8 cellular contexts compared by ENCODE assay signal in genomic region chr2:25672500-25673169, GRCh38. TPM values are rescaled to one million over a fixed set of nuclear protein-coding genes. Genes with fewer than 3 reads are reported as not detected.
DNase-seq lines count a peak whose midpoint lies in the region; ATAC-seq and TF ChIP-seq lines count a peak whose summit lies in the region.

No MANE protein-coding gene starts in this region.

- peak overlapping the region; percentile 81 to 86 for H3K27ac ChIP-seq in left lung

- peaks cover 10 to 27% of the 10 kb centered on the region in 2 donors for H3K4me1 ChIP-seq in left lung

- no peaks in the 10 kb centered on the region for H3K27me3 ChIP-seq in left lung

- TF ChIP-seq CTCF in left lung (IDR thresholded peaks at IDR 0.05), result no peak

- no peaks in the 10 kb centered on the region for H3K36me3 ChIP-seq in left lung

- ATAC-seq in HG02642 (IDR thresholded peaks at IDR 0.05; ENCODE audit: poor library complexity, unreplicated experiment) (peak; percentile 63), left lung (peak; percentile 74)

- DNase-seq in DMS 273 (lab: John Stamatoyannopoulos, UW; ENCODE audit: unreplicated experiment), result peak; percentile 81
- DNase-seq in DMS 273 treated with DMSO at 0.1 percent for 48 hours (lab: John Stamatoyannopoulos, UW), result no peak
- peak; percentile 48 for DNase-seq in NCI-H1694 (lab: John Stamatoyannopoulos, UW)
- peak; percentile 64 for DNase-seq in activated CD4-positive, CD25-positive, alpha-beta regulatory T cell treated with anti-CD3 and anti-CD28 coated beads, Interleukin-2, amount 50 U/mL, for 72 hours
- peak; percentile 75 for DNase-seq in cerebellum (ENCODE audit: low spot score)
- DNase-seq in left lung, result peak; percentile 66 to 90
- DNase-seq in stimulated activated CD4-positive, alpha-beta T cell treated with anti-CD3 and anti-CD28 coated beads, Interleukin-4, amount 100 ng/mL, for 1 hour, result peak; percentile 74

- no peaks in the 10 kb centered on the region for H3K9me3 ChIP-seq in left lung

- peak overlapping the region; percentile 72 for H3K4me3 ChIP-seq in left lung

- intact Hi-C loops in left lung (cut with DNase I), result no loop called here

RNA-seq across cellular contexts. Expression of gene DTNB, which starts 0.7 kb away (rescaled TPM):
- total RNA-seq in cerebellum (39.9 TPM), left lung (10 to 100 TPM; 17.6 to 25.6 TPM)
